1 cellular context compared by ENCODE assay signal in the genomic region with DNA sequence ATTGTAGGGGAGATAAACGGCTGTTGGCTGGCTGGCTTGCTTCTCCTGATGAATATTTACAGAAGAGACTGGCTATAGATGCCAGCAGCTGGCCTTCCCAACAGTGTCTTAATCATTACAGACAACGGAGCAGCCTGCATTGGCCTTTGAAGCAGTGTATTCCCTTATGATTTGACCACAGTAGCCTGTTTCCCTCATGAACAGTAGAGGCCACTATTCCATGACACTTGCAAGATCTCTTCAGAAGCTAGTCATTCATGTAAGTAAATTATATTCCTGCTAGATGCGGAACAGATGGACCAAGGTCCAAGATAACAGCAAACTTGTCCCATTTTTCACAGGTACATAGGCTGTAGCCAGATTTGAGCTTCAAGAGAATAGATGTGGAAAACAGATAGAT.
TF ChIP-seq lines count a peak whose summit lies in the region.

No MANE protein-coding gene starts in this region.

TF ChIP-seq in endothelial cell of umbilical vein, 7 proteins besides CTCF, POLR2A, EP300 and RAD21 (continued from another document):
- TF ChIP-seq POLR2AphosphoS5 (IDR thresholded peaks at IDR 0.05; ENCODE audit: insufficient read depth, low read depth, low read length) (no peak), GATA2 (IDR thresholded peaks at IDR 0.05; ENCODE audit: insufficient read depth, insufficient read length, low read depth, low read length) (no peak)
